16 cellular contexts compared by ENCODE assay signal in the genomic region with DNA sequence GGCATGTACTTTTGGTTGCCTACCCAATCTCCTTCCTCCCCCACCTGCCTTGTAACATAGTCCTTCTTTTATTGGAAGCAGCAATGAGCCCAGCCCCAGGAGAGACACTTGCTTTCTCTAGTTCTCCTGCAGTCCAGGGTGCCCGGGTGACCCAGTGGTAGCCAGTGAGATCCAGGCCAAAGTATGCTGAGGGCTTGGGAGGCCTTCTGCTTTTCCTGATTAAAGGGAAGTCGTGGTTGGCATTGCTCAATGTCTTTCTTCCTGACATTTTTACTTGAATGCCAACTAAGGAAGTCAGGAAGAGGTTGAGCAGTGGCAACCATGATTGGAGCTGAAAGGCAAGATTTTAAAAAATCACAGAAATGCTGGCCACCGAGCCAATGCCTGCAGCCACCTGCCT. TPM values are rescaled to one million over a fixed set of nuclear protein-coding genes. Genes with fewer than 3 reads are reported as not detected.
A peak's percentile ranks its signal among the peaks of the same experiment; 100 is the strongest.
DNase-seq lines count a peak whose midpoint lies in the region; ATAC-seq and TF ChIP-seq lines count a peak whose summit lies in the region.
"Had no signal": no experiment of that assay in that cellular context is flagged by ENCODE, and none has a peak within 500 bp of the region (broad histone marks: within the 10 kb centered on the region; RNA-seq: fewer than 3 reads in every experiment).

No MANE protein-coding gene starts in this region.

- H3K9ac ChIP-seq in Karpas-422 (ENCODE audit: low read length) = no peak overlapping the region

- POLR2A ChIA-PET in MCF 10A (lab: Yijun Ruan, JAX) = no interaction called here

- DNase-seq in Karpas-422 (peak; percentile 35), MCF 10A (ENCODE audit: unreplicated experiment) (peak; percentile 8), right cardiac atrium (peak in 2 of 3 donors; percentile 38 to 73), gastrocnemius medialis (peak; percentile 18 to 26), germinal center (ENCODE audit: low spot score) (no peak)
- no peak for DNase-seq in activated naive CD4-positive, alpha-beta T cell (lab: John Stamatoyannopoulos, UW)
- no peak for DNase-seq in effector CD8-positive, alpha-beta T cell (lab: John Stamatoyannopoulos, UW)
- DNase-seq: activated CD8-positive, alpha-beta T cell treated with anti-CD3 and anti-CD28 coated beads, Interleukin-2, amount 10 ng/mL, durations not matched to agents 7 days and 5 days; BE2C; KG1; NCI-H1694 treated with DMSO at 0.1 percent for 48 hours; NCI-H510A treated with DMSO at 0.1 percent for 48 hours; SW 1271; WERI-Rb-1 had no signal

- H2AFZ ChIP-seq in Karpas-422 (ENCODE audit: low read length) = no peak overlapping the region

- no peaks in the 10 kb centered on the region for H3K36me3 Mint-ChIP-seq in MCF 10A (ENCODE audit: insufficient read depth, unreplicated experiment)

- H3K79me2 ChIP-seq in Karpas-422 (ENCODE audit: low read length) = no peaks in the 10 kb centered on the region

- WGBS in right cardiac atrium = 59% methylated on average over 3 of the region's 3 CpGs

- no peak overlapping the region for H3K27ac Mint-ChIP-seq in MCF 10A (ENCODE audit: low read depth, unreplicated experiment)
- H3K27ac Mint-ChIP-seq: activated CD8-positive, alpha-beta T cell treated with anti-CD3 and anti-CD28 coated beads, Interleukin-2, amount 10 ng/mL, durations not matched to agents 7 days and 5 days; progenitor cell of endocrine pancreas had no signal

- no peaks in the 10 kb centered on the region for H3K36me3 ChIP-seq in Karpas-422 (ENCODE audit: insufficient read depth, low read length)
- H3K36me3 ChIP-seq in gastrocnemius medialis = no peaks in the 10 kb centered on the region
- H3K36me3 ChIP-seq: BE2C, WERI-Rb-1 had no signal

- intact Hi-C loops in MCF 10A (cut with micrococcal nuclease) = no loop called here
- intact Hi-C loops in right cardiac atrium (cut with DNase I) = no loop called here
- intact Hi-C loops in gastrocnemius medialis (cut with DNase I; ENCODE audit: low total_unique reads) = no loop called here

- H3K9me2 ChIP-seq in Karpas-422 (replicated peaks; ENCODE audit: insufficient read depth, low read length) = no peaks in the 10 kb centered on the region

- no TSS peak for BruUV-seq in MCF 10A (replicated peaks; lab: Mats Ljungman, UMichigan)

- in situ Hi-C loops in gastrocnemius medialis (cut with MboI; ENCODE audit: low sequenced_read_pairs in 4 of 4) = no loop called here

- H3K4me1 ChIP-seq in Karpas-422 (ENCODE audit: low read length) = no peaks in the 10 kb centered on the region
- no peaks in the 10 kb centered on the region for H3K4me1 ChIP-seq in right cardiac atrium (ENCODE audit: control insufficient read depth, insufficient read depth, low read length)
- no peaks in the 10 kb centered on the region for H3K4me1 ChIP-seq in gastrocnemius medialis
- H3K4me1 ChIP-seq: BE2C had no signal

- TF ChIP-seq POLR2A in gastrocnemius medialis (IDR thresholded peaks at IDR 0.05) = no peak

- no peaks in the 10 kb centered on the region for H3K4me1 Mint-ChIP-seq in MCF 10A (ENCODE audit: insufficient read depth, unreplicated experiment)

- ATAC-seq in right cardiac atrium (peak; percentile 32 to 75), gastrocnemius medialis (no peak)
- ATAC-seq: activated CD8-positive, alpha-beta T cell treated with anti-CD3 and anti-CD28 coated beads, Interleukin-2, amount 10 ng/mL, durations not matched to agents 7 days and 5 days had no signal

- no peaks in the 10 kb centered on the region for H4K20me1 ChIP-seq in Karpas-422 (ENCODE audit: insufficient read depth, low read depth, low read length)

- TF ChIP-seq CTCF in MCF 10A (IDR thresholded peaks at IDR 0.05; ENCODE audit: unreplicated experiment) = no peak
- no peak for TF ChIP-seq CTCF in gastrocnemius medialis (IDR thresholded peaks at IDR 0.05 in 4 of 5, conservative IDR thresholded peaks at IDR 0.05 in 1 of 5)

- H3K27ac ChIP-seq in Karpas-422 (ENCODE audit: low read length) (no peak overlapping the region), right cardiac atrium (ENCODE audit: low read length) (no peak overlapping the region), gastrocnemius medialis (no peak overlapping the region)
- H3K27ac ChIP-seq: epithelial cell of prostate, WERI-Rb-1 had no signal

- peaks cover 11% of the 10 kb centered on the region for H3K27me3 Mint-ChIP-seq in MCF 10A (ENCODE audit: insufficient read depth, unreplicated experiment)
- H3K27me3 Mint-ChIP-seq: progenitor cell of endocrine pancreas had no signal

- no peak overlapping the region for H3K4me3 ChIP-seq in Karpas-422 (ENCODE audit: low read length)
- H3K4me3 ChIP-seq in right cardiac atrium (ENCODE audit: low read length) = no peak overlapping the region
- H3K4me3 ChIP-seq in gastrocnemius medialis = no peak overlapping the region

- H3K4me2 ChIP-seq in Karpas-422 (ENCODE audit: low read depth, low read length, poor library complexity, severe bottlenecking) = no peak overlapping the region

- H3K9me3 ChIP-seq in Karpas-422 (ENCODE audit: low read length) (no peaks in the 10 kb centered on the region), right cardiac atrium (ENCODE audit: control insufficient read depth, low read length) (no peaks in the 10 kb centered on the region), gastrocnemius medialis (no peaks in the 10 kb centered on the region)
- H3K9me3 ChIP-seq: BE2C had no signal

- no peak overlapping the region for H3K4me3 Mint-ChIP-seq in MCF 10A (ENCODE audit: unreplicated experiment)
- H3K4me3 Mint-ChIP-seq: activated CD8-positive, alpha-beta T cell treated with anti-CD3 and anti-CD28 coated beads, Interleukin-2, amount 10 ng/mL, durations not matched to agents 7 days and 5 days had no signal

- peaks cover 10% of the 10 kb centered on the region for H3K9me3 Mint-ChIP-seq in MCF 10A (ENCODE audit: unreplicated experiment)

- H3K27me3 ChIP-seq in Karpas-422 (ENCODE audit: low read length) (no peaks in the 10 kb centered on the region), right cardiac atrium (ENCODE audit: control insufficient read depth, insufficient read depth) (no peaks in the 10 kb centered on the region), gastrocnemius medialis (no peaks in the 10 kb centered on the region)

- CTCF ChIA-PET in MCF 10A (lab: Yijun Ruan, JAX) = interaction anchor here (0.5 kb wide), 1 partner anchor 93 kb away, joined by 3 read pairs; no protein-coding TSS in a partner anchor

RNA-seq across cellular contexts. Expression of gene CNMD, which starts 25.7 kb away (rescaled TPM):
- not detected in 2 replicates for total RNA-seq in Karpas-422 (2014; rRNA removed; shearing (Covaris generic); ENCODE audit: low replicate concordance)
- total RNA-seq in MCF 10A (2022) (not detected in 2 replicates), right cardiac atrium (not detected), gastrocnemius medialis (not detected)
- 0.05 TPM for polyA plus RNA-seq in right cardiac atrium
- total RNA-seq: activated CD8-positive, alpha-beta T cell treated with anti-CD3 and anti-CD28 coated beads, Interleukin-2, amount 10 ng/mL, durations not matched to agents 7 days and 5 days had no signal

Comparison
In these comparisons a context has a peak if more than half of its experiments do, and no peak if none do; other contexts are left out.
1. DNase-seq: peak in Karpas-422 (single experiment), MCF 10A (single experiment), right cardiac atrium (2 of 3) and gastrocnemius medialis (2 of 2); none in germinal center (single experiment), activated naive CD4-positive, alpha-beta T cell (0 of 4) and effector CD8-positive, alpha-beta T cell (single experiment).
2. ATAC-seq: peak in right cardiac atrium (2 of 2); none in gastrocnemius medialis (0 of 2).